10 cellular contexts compared by ENCODE assay signal in the genomic region with DNA sequence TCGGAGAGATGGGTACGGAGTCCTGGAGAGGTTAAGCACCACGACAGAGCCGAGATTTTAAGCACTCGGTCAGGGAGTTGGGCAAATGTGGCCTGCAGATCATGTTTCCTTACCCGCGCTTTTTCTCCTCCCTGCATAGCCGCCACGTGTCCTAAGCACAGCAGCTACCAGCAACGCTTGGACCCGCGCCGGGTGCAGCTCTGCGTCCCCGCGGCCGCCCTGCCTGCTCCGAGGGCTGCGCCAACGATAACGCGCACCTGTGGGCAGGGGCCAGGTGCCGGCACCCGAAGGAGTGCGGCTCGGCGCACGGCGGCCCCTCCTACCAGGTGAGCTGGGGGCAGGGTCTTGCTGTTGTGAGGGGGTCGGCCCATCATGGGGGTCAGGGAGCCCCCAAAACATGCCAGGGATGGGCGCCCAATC. TPM values are rescaled to one million over a fixed set of nuclear protein-coding genes. Genes with fewer than 3 reads are reported as not detected.
A peak's percentile ranks its signal among the peaks of the same experiment; 100 is the strongest.
DNase-seq lines count a peak whose midpoint lies in the region; ATAC-seq and TF ChIP-seq lines count a peak whose summit lies in the region.
"Had no signal": no experiment of that assay in that cellular context is flagged by ENCODE, and none has a peak within 500 bp of the region (broad histone marks: within the 10 kb centered on the region; RNA-seq: fewer than 3 reads in every experiment).

No MANE protein-coding gene starts in this region.

- H3K4me1 Mint-ChIP-seq in IgD-negative memory B cell (peaks cover 17 to 25% (median 18%) of the 10 kb centered on the region in 3 donors), chondrocyte (ENCODE audit: low read depth) (peaks cover 9% of the 10 kb centered on the region)

- no peak for DNase-seq in chondrocyte (ENCODE audit: low spot score)
- DNase-seq in EL, result no peak

- peak; percentile 58 for TF ChIP-seq CTCF in chondrocyte (IDR thresholded peaks at IDR 0.05)

- H3K9me3 ChIP-seq in BLaER1 (no peaks in the 10 kb centered on the region), mucosa of stomach (ENCODE audit: control insufficient read depth, low read length) (no peaks in the 10 kb centered on the region)
- H3K9me3 ChIP-seq: ascending aorta had no signal

- H3K27ac ChIP-seq in BLaER1, result 0 out of 2 replicates have a peak overlapping the region, but pooled peaks have one; percentile 18
- H3K27ac ChIP-seq: ascending aorta had no signal

- H3K36me3 Mint-ChIP-seq in IgD-negative memory B cell (peaks cover 1% of the 10 kb centered on the region), chondrocyte (ENCODE audit: low read depth) (no peaks in the 10 kb centered on the region)

- H3K4me3 Mint-ChIP-seq in IgD-negative memory B cell (peak overlapping the region in 3 of 4 donors; percentile 30 to 81 (median 53)), chondrocyte (ENCODE audit: unreplicated experiment) (no peak overlapping the region)

- H3K9ac ChIP-seq in BLaER1, result peak overlapping the region; percentile 45; the same call in 1 of the 2 replicates
- H3K9ac ChIP-seq in mucosa of stomach (ENCODE audit: low read length), result peak overlapping the region; percentile 58

- no peaks in the 10 kb centered on the region for H4K20me1 ChIP-seq in BLaER1

- peaks cover 3% of the 10 kb centered on the region for H3K27me3 Mint-ChIP-seq in IgD-negative memory B cell
- H3K27me3 Mint-ChIP-seq in chondrocyte (ENCODE audit: low read depth), result no peaks in the 10 kb centered on the region

- H3K27ac Mint-ChIP-seq in IgD-negative memory B cell (peak overlapping the region; percentile 23 to 80 (median 39)), chondrocyte (ENCODE audit: unreplicated experiment) (no peak overlapping the region)

- H3K36me3 ChIP-seq in BLaER1, result no peaks in the 10 kb centered on the region
- H3K36me3 ChIP-seq in mucosa of stomach (ENCODE audit: control insufficient read depth, insufficient read depth, low read length), result no peaks in the 10 kb centered on the region
- H3K36me3 ChIP-seq: ascending aorta had no signal

- no peaks in the 10 kb centered on the region for H3K9me3 Mint-ChIP-seq in IgD-negative memory B cell
- H3K9me3 Mint-ChIP-seq in chondrocyte (ENCODE audit: low read depth), result no peaks in the 10 kb centered on the region

- H3K4me1 ChIP-seq in BLaER1, result peaks cover 65% of the 10 kb centered on the region
- peaks cover 50% of the 10 kb centered on the region for H3K4me1 ChIP-seq in mucosa of stomach (ENCODE audit: control insufficient read depth, insufficient read depth, low read length)

- ATAC-seq in GM21423 (IDR thresholded peaks at IDR 0.05; ENCODE audit: unreplicated experiment), result no peak
- no peak for ATAC-seq in GM21576 (IDR thresholded peaks at IDR 0.05; ENCODE audit: unreplicated experiment)
- no peak for ATAC-seq in HG02970 (IDR thresholded peaks at IDR 0.05; ENCODE audit: low FRiP score, unreplicated experiment)

- no peaks in the 10 kb centered on the region for H3K27me3 ChIP-seq in BLaER1
- H3K27me3 ChIP-seq in mucosa of stomach (ENCODE audit: control insufficient read depth, insufficient read depth, low read length), result peaks cover 10% of the 10 kb centered on the region

- H3K4me3 ChIP-seq in BLaER1 (0 out of 2 replicates have a peak overlapping the region, but pooled peaks have one; percentile 25), mucosa of stomach (ENCODE audit: low read length) (peak overlapping the region; percentile 51)
- H3K4me3 ChIP-seq: ascending aorta had no signal

- H3K4me2 ChIP-seq in BLaER1, result peak overlapping the region; percentile 78

RNA-seq across cellular contexts. Expression of a gene that starts 24.8 kb away (rescaled TPM):
- polyA plus RNA-seq in IgD-negative memory B cell, result not detected
- total RNA-seq in chondrocyte, result not detected in 3 replicates
- total RNA-seq: ascending aorta had no signal

RNA-seq across cellular contexts. Expression of a gene that starts 44.1 kb away (rescaled TPM):
- not detected for polyA plus RNA-seq in IgD-negative memory B cell
- total RNA-seq in chondrocyte, result 0.46 to 2.2 TPM (median 1.3 TPM) in 3 replicates

RNA-seq across cellular contexts. Expression of a gene that starts 47.8 kb away (rescaled TPM):
- polyA plus RNA-seq in IgD-negative memory B cell, result 7.1 TPM
- 2.9 to 7.8 TPM (median 7.1 TPM) in 3 replicates for total RNA-seq in chondrocyte

RNA-seq across cellular contexts. Expression of a gene that starts 49.3 kb away (rescaled TPM):
- not detected for polyA plus RNA-seq in IgD-negative memory B cell
- not detected in 3 replicates for total RNA-seq in chondrocyte

RNA-seq across cellular contexts. Expression of a gene that starts 52.2 kb away (rescaled TPM):
- 4.2 TPM for polyA plus RNA-seq in IgD-negative memory B cell
- total RNA-seq in chondrocyte, result not detected in 3 replicates
- total RNA-seq: ascending aorta, left cardiac atrium had no signal
